ENCODE assay signal across 16 cellular contexts in genomic region chr11:11661356-11662040, GRCh38. TPM values are rescaled to one million over a fixed set of nuclear protein-coding genes. Genes with fewer than 3 reads are reported as not detected.
DNase-seq lines count a peak whose midpoint lies in the region; ATAC-seq and TF ChIP-seq lines count a peak whose summit lies in the region.
"Had no signal": no experiment of that assay in that cellular context is flagged by ENCODE, and none has a peak within 500 bp of the region (broad histone marks: within the 10 kb centered on the region; RNA-seq: fewer than 3 reads in every experiment).

No MANE protein-coding gene starts in this region.

- DNase-seq in NCI-H82 (lab: John Stamatoyannopoulos, UW) (peak; percentile 29), NCI-H82 treated with DMSO at 0.1 percent for 48 hours (lab: John Stamatoyannopoulos, UW; ENCODE audit: unreplicated experiment) (no peak), SJCRH30 (peak; percentile 81 to 90), glutamatergic neuron (peak; percentile 86), hippocampal formation (lab: John Stamatoyannopoulos, UW) (no peak), hepatic stellate cell (ENCODE audit: low spot score) (no peak)
- DNase-seq in stimulated activated naive CD4-positive, alpha-beta T cell treated with Interleukin-2 at 50 U/mL for 16 hours (lab: John Stamatoyannopoulos, UW) = no peak
- DNase-seq: DMS79 treated with DMSO at 0.1 percent for 48 hours, GF-D8, HFFc6, MG63, NCI-H1092 treated with DMSO at 0.1 percent for 48 hours, NCI-H2029 treated with DMSO at 0.1 percent for 48 hours, SHP77 treated with DMSO at 0.1 percent for 48 hours had no signal

- peaks cover 59% of the 10 kb centered on the region for H3K4me1 Mint-ChIP-seq in glutamatergic neuron (ENCODE audit: low read depth, unreplicated experiment)
- H3K4me1 Mint-ChIP-seq: CD14-positive monocyte had no signal

- no peaks in the 10 kb centered on the region for H3K9me3 ChIP-seq in SJCRH30 (replicated peaks)
- H3K9me3 ChIP-seq: MG63 had no signal

- no peaks in the 10 kb centered on the region for H3K27me3 ChIP-seq in SJCRH30

- no peak for TF ChIP-seq CTCF in glutamatergic neuron (IDR thresholded peaks at IDR 0.05; ENCODE audit: partially characterized antibody, unreplicated experiment)

- no peak overlapping the region; the same call in 1 of the 2 replicates for H3K27ac ChIP-seq in SJCRH30

- H3K9me3 Mint-ChIP-seq in glutamatergic neuron (ENCODE audit: unreplicated experiment) = peaks cover 31% of the 10 kb centered on the region
- H3K9me3 Mint-ChIP-seq: HFFc6 had no signal

- peaks cover 15% of the 10 kb centered on the region for H3K4me1 ChIP-seq in SJCRH30

- peaks cover 22% of the 10 kb centered on the region for H3K27me3 Mint-ChIP-seq in glutamatergic neuron (ENCODE audit: unreplicated experiment)

- peak overlapping the region; percentile 36 for H3K4me3 Mint-ChIP-seq in glutamatergic neuron (ENCODE audit: unreplicated experiment)
- H3K4me3 Mint-ChIP-seq: CD14-positive monocyte, HFFc6 had no signal

- peak overlapping the region; percentile 96 for H3K27ac Mint-ChIP-seq in glutamatergic neuron (ENCODE audit: unreplicated experiment)
- H3K27ac Mint-ChIP-seq: CD14-positive monocyte, HFFc6 had no signal

- no peak for ATAC-seq in HG02938 (IDR thresholded peaks at IDR 0.05; ENCODE audit: unreplicated experiment)

- H3K4me3 ChIP-seq in SJCRH30 = no peak overlapping the region
- H3K4me3 ChIP-seq: MG63 had no signal

- no peaks in the 10 kb centered on the region for H3K36me3 Mint-ChIP-seq in glutamatergic neuron (ENCODE audit: unreplicated experiment)
- H3K36me3 Mint-ChIP-seq: CD14-positive monocyte had no signal

- H3K36me3 ChIP-seq in SJCRH30 = no peaks in the 10 kb centered on the region
- H3K36me3 ChIP-seq: MG63 had no signal

RNA-seq across cellular contexts. Expression of gene GALNT18, which starts 39.7 kb away (rescaled TPM):
- 15.1 and 16.4 TPM in 2 replicates for total RNA-seq in SJCRH30 (2014; rRNA removed; shearing (Covaris generic))
- total RNA-seq in glutamatergic neuron (ENCODE audit: unreplicated experiment) = 76.9 TPM

Comparison
In these comparisons a context has a peak if more than half of its experiments do, and no peak if none do; other contexts are left out.
1. DNase-seq: peak in NCI-H82 (single experiment), SJCRH30 (2 of 2) and glutamatergic neuron (single experiment); none in NCI-H82 treated with DMSO at 0.1 percent for 48 hours (single experiment), hippocampal formation (0 of 2), stimulated activated naive CD4-positive, alpha-beta T cell treated with Interleukin-2 at 50 U/mL for 16 hours (single experiment) and hepatic stellate cell (single experiment).